18 cellular contexts compared by ENCODE assay signal in the genomic region with DNA sequence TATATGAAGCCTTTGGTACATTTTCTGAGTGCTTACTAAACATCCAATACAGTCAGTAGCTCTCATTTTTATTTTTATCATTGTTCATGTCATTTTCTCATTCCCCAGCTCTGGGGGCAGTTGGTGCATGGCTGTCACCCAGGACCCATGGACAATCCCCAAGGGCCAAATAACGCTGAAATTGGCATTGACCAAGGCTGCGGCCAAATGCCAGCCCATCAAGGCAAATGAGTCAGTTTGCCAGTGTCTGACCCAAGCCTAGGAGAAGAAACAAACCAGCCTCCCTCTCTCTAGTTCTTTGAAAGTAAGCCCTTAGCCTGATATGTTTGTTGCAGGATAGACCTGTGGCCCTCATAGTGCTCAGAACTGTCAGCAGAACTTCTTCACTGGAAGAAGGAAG.
DNase-seq lines count a peak whose midpoint lies in the region; ATAC-seq, FAIRE-seq and TF ChIP-seq lines count a peak whose summit lies in the region.
"Had no signal": no experiment of that assay in that cellular context is flagged by ENCODE, and none has a peak within 500 bp of the region (broad histone marks: within the 10 kb centered on the region; RNA-seq: fewer than 3 reads in every experiment).

No MANE protein-coding gene starts in this region.

- peak overlapping the region; percentile 40; the same call in 1 of the 2 replicates for H3K4me3 ChIP-seq in ACC112 (ENCODE audit: low read depth, low read length)
- H3K4me3 ChIP-seq in SJCRH30: no peak overlapping the region
- H3K4me3 ChIP-seq in bronchial epithelial cell (ENCODE audit: low read depth, low read length): no peak overlapping the region
- H3K4me3 ChIP-seq in skeletal muscle satellite cell (ENCODE audit: low read length): peak overlapping the region; percentile 15
- no peak overlapping the region for H3K4me3 ChIP-seq in Caco-2 (ENCODE audit: low read depth, low read length)
- H3K4me3 ChIP-seq: BLaER1, GM23338 had no signal

- DNase-seq in SJCRH30: no peak
- no peak for DNase-seq in bronchial epithelial cell (ENCODE audit: low read depth)
- DNase-seq in Caco-2: no peak
- DNase-seq: 8988T; CD8-positive, alpha-beta memory T cell; DND-41; NCI-H1092; NCI-H2081 treated with DMSO at 0.1 percent for 48 hours; NCI-H510A treated with DMSO at 0.1 percent for 48 hours had no signal

- H3K36me3 Mint-ChIP-seq in Caco-2 (ENCODE audit: insufficient read depth, unreplicated experiment): no peaks in the 10 kb centered on the region
- H3K36me3 Mint-ChIP-seq: CD8-positive, alpha-beta memory T cell had no signal

- no peaks in the 10 kb centered on the region for H3K9me3 Mint-ChIP-seq in Caco-2 (ENCODE audit: unreplicated experiment)
- H3K9me3 Mint-ChIP-seq: CD8-positive, alpha-beta memory T cell; GM23338 had no signal

- H3K36me3 ChIP-seq in ACC112 (ENCODE audit: insufficient read depth, low read length) (peaks cover 8% of the 10 kb centered on the region; the same call in 1 of the 2 replicates), SJCRH30 (no peaks in the 10 kb centered on the region), bronchial epithelial cell (ENCODE audit: control insufficient read depth, insufficient read depth, low read length) (no peaks in the 10 kb centered on the region), skeletal muscle satellite cell (ENCODE audit: insufficient read depth, low read length) (no peaks in the 10 kb centered on the region), Caco-2 (ENCODE audit: control insufficient read depth, insufficient read depth, low read length) (no peaks in the 10 kb centered on the region)
- H3K36me3 ChIP-seq: BLaER1 had no signal

- CTCF ChIA-PET in Caco-2 (lab: Charles Lee): no interaction called here

- peak overlapping the region; percentile 32 for H3K9ac ChIP-seq in skeletal muscle satellite cell (ENCODE audit: low read depth, low read length)
- H3K9ac ChIP-seq: BLaER1 had no signal

- peak overlapping the region; percentile 75 for H3K27ac ChIP-seq in ACC112 (ENCODE audit: low read depth, low read length)
- peak overlapping the region; percentile 70 for H3K27ac ChIP-seq in SJCRH30
- H3K27ac ChIP-seq: BLaER1 had no signal

- H3K4me2 ChIP-seq in skeletal muscle satellite cell (ENCODE audit: low read length): peak overlapping the region; percentile 47
- H3K4me2 ChIP-seq: BLaER1, GM23338 had no signal

- H3K27me3 ChIP-seq in ACC112 (ENCODE audit: insufficient read depth, low read length): no peaks in the 10 kb centered on the region
- H3K27me3 ChIP-seq in SJCRH30: no peaks in the 10 kb centered on the region
- H3K27me3 ChIP-seq in bronchial epithelial cell (ENCODE audit: control insufficient read depth, insufficient read depth, low read length): no peaks in the 10 kb centered on the region
- no peaks in the 10 kb centered on the region for H3K27me3 ChIP-seq in skeletal muscle satellite cell (ENCODE audit: control insufficient read depth, insufficient read depth, low read length)
- no peaks in the 10 kb centered on the region; the same call in 1 of the 2 replicates for H3K27me3 ChIP-seq in Caco-2 (replicated peaks; ENCODE audit: control insufficient read depth, insufficient read depth, low read length)
- H3K27me3 ChIP-seq: BLaER1 had no signal

- H2AFZ ChIP-seq in ACC112 (ENCODE audit: low read length, unreplicated experiment): peak overlapping the region; percentile 34
- H2AFZ ChIP-seq: GM23338 had no signal

- peaks cover 26% of the 10 kb centered on the region for H3K4me1 Mint-ChIP-seq in Caco-2 (ENCODE audit: low read depth, unreplicated experiment)

- ATAC-seq in GM18861 (IDR thresholded peaks at IDR 0.05; ENCODE audit: unreplicated experiment) (no peak), HG02885 (IDR thresholded peaks at IDR 0.05; ENCODE audit: poor library complexity, unreplicated experiment) (no peak), HG03196 (IDR thresholded peaks at IDR 0.05; ENCODE audit: unreplicated experiment) (no peak)
- ATAC-seq: GM23338, HCT116 had no signal

- no peaks in the 10 kb centered on the region for H3K9me3 ChIP-seq in SJCRH30 (replicated peaks)
- H3K9me3 ChIP-seq in skeletal muscle satellite cell (replicated peaks; ENCODE audit: low read length): no peaks in the 10 kb centered on the region
- H3K9me3 ChIP-seq in Caco-2: no peaks in the 10 kb centered on the region
- H3K9me3 ChIP-seq: BLaER1 had no signal

- H3K4me1 ChIP-seq in ACC112 (ENCODE audit: control insufficient read depth, insufficient read depth, low read length, unreplicated experiment) (peaks cover 26% of the 10 kb centered on the region), SJCRH30 (peaks cover 63% of the 10 kb centered on the region), skeletal muscle satellite cell (ENCODE audit: control insufficient read depth, insufficient read depth, low read length) (peaks cover 51% of the 10 kb centered on the region), Caco-2 (peaks cover 15% of the 10 kb centered on the region)
- H3K4me1 ChIP-seq: BLaER1 had no signal

- BruUV-seq in Caco-2 (replicated peaks; lab: Mats Ljungman, UMichigan): no TSS peak

- FAIRE-seq in bronchial epithelial cell (lab: Jason Lieb, UNC): peak; percentile 43
- FAIRE-seq: G401.6 had no signal

- no peak for TF ChIP-seq CTCF in bronchial epithelial cell (IDR thresholded peaks at IDR 0.05; ENCODE audit: insufficient read depth, low read length, severe bottlenecking)
- TF ChIP-seq CTCF in Caco-2 (IDR thresholded peaks at IDR 0.05; ENCODE audit: insufficient read depth in 1 of 2, low read depth in 1 of 2, low read length in 1 of 2, severe bottlenecking in 1 of 2, unreplicated experiment in 1 of 2): no peak

- no peak overlapping the region for H3K27ac Mint-ChIP-seq in Caco-2 (ENCODE audit: unreplicated experiment)
- H3K27ac Mint-ChIP-seq: GM23338 had no signal

- POLR2A ChIA-PET in Caco-2 (lab: Charles Lee): no interaction called here

- no peaks in the 10 kb centered on the region for H3K27me3 Mint-ChIP-seq in Caco-2 (ENCODE audit: insufficient read depth, unreplicated experiment)

- H3K79me2 ChIP-seq in ACC112 (ENCODE audit: control insufficient read depth, insufficient read depth, low read length, unreplicated experiment): no peaks in the 10 kb centered on the region

- no peak overlapping the region for H3K4me3 Mint-ChIP-seq in Caco-2 (ENCODE audit: unreplicated experiment)
- H3K4me3 Mint-ChIP-seq: CD8-positive, alpha-beta memory T cell; GM23338 had no signal

- intact Hi-C loops in Caco-2 (cut with micrococcal nuclease; ENCODE audit: unreplicated experiment): no loop called here

Comparison
In these comparisons a context has a peak if more than half of its experiments do, and no peak if none do; other contexts are left out.
1. H3K4me3 ChIP-seq: peak in ACC112 (single experiment) and skeletal muscle satellite cell (single experiment); none in SJCRH30 (single experiment), bronchial epithelial cell (single experiment) and Caco-2 (single experiment).